Comparison of ENCODE assay signal across 8 cellular contexts in the genomic region with DNA sequence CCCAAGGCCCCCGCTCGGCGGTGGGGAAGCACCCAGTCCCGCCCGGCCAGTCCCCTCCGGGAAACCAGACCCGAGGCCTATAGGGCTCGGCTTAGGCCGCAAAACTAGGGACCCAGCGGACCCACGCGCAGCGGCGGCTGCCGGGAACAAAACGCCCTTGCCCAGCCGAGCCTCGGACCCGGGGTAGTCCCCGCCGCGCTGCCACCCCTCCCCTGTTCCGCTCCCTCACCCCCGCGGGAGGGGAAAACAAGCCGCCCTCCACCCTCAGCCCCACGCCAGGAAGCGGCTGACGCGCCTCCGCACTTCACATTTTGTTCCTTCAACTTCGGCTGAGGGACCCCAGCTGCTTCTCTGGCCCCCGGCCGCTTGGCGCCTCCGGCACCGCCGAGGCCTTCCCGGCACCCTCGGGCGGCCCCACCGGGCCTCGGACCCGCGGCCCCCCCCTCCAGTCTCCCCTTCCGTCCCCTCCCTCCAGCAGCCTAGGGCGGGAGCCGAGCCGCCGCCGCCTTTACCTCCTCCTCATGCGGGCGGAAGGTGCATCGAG. TPM values are rescaled to one million over a fixed set of nuclear protein-coding genes. Genes with fewer than 3 reads are reported as not detected.
DNase-seq lines count a peak whose midpoint lies in the region; ATAC-seq and TF ChIP-seq lines count a peak whose summit lies in the region.

No MANE protein-coding gene starts in this region.

- H3K4me3 Mint-ChIP-seq in activated naive CD8-positive, alpha-beta T cell, result peak overlapping the region; percentile 94

- H3K36me3 Mint-ChIP-seq in activated naive CD8-positive, alpha-beta T cell, result peaks cover 7% of the 10 kb centered on the region

- TF ChIP-seq POLR2A in uterus (IDR thresholded peaks at IDR 0.05), result no peak

- peaks cover 42% of the 10 kb centered on the region for H3K36me3 ChIP-seq in RWPE2 (ENCODE audit: low read depth)
- H3K36me3 ChIP-seq in heart right ventricle, result peaks cover 0 to 40% (median 9%) of the 10 kb centered on the region in 9 donors
- no peaks in the 10 kb centered on the region for H3K36me3 ChIP-seq in uterus

- ATAC-seq in GM18868 (IDR thresholded peaks at IDR 0.05; ENCODE audit: unreplicated experiment), result peak; percentile 24
- peak; percentile 15 for ATAC-seq in HG03103 (IDR thresholded peaks at IDR 0.05; ENCODE audit: low read depth, unreplicated experiment)
- peak; percentile 17 for ATAC-seq in RWPE2 (ENCODE audit: low read depth)
- peak; percentile 24 to 75 (median 38) for ATAC-seq in heart right ventricle

- no peak for TF ChIP-seq CTCF in 22Rv1 (IDR thresholded peaks at IDR 0.05)
- TF ChIP-seq CTCF in RWPE2 (IDR thresholded peaks at IDR 0.05; ENCODE audit: poor library complexity, severe bottlenecking), result no peak
- TF ChIP-seq CTCF in heart right ventricle (IDR thresholded peaks at IDR 0.05), result no peak
- no peak for TF ChIP-seq CTCF in uterus (IDR thresholded peaks at IDR 0.05)

- H3K9me3 ChIP-seq in RWPE2 (ENCODE audit: severe bottlenecking) (no peaks in the 10 kb centered on the region), heart right ventricle (no peaks in the 10 kb centered on the region), uterus (no peaks in the 10 kb centered on the region)

- H3K27ac ChIP-seq in 22Rv1, result peak overlapping the region; percentile 94
- H3K27ac ChIP-seq in RWPE2 (ENCODE audit: poor library complexity, severe bottlenecking), result peak overlapping the region; percentile 81
- H3K27ac ChIP-seq in heart right ventricle, result peak overlapping the region; percentile 84 to 96 (median 94)
- peak overlapping the region; percentile 98 for H3K27ac ChIP-seq in uterus

- peak overlapping the region; percentile 83 for H3K27ac Mint-ChIP-seq in activated naive CD8-positive, alpha-beta T cell

- H3K27me3 Mint-ChIP-seq in activated naive CD8-positive, alpha-beta T cell, result no peaks in the 10 kb centered on the region

- peak overlapping the region; percentile 96 for H3K4me3 ChIP-seq in RWPE2 (ENCODE audit: severe bottlenecking)
- peak overlapping the region; percentile 72 to 98 (median 93) for H3K4me3 ChIP-seq in heart right ventricle
- peak overlapping the region; percentile 94 to 96 for H3K4me3 ChIP-seq in uterus

- intact Hi-C loops in heart right ventricle (cut with DNase I) (loop anchor here (1.0 to 10.0 kb wide), 18 partner anchors 52 to 510 kb away; a partner anchor contains a TSS), posterior vena cava (cut with DNase I) (loop anchor here (2.0 to 10.0 kb wide), 3 partner anchors 275 to 512 kb away; no protein-coding TSS in a partner anchor), uterus (cut with DNase I; ENCODE audit: low total_unique reads) (loop anchor here (2.0 to 5.0 kb wide), 3 partner anchors 280 to 520 kb away; a partner anchor contains a TSS)

- H3K9me3 Mint-ChIP-seq in activated naive CD8-positive, alpha-beta T cell (ENCODE audit: low read depth), result no peaks in the 10 kb centered on the region

- 0 to 1% methylated on average over 50 to 54 of the region's 54 CpGs for WGBS in heart right ventricle, 2 donors

- H3K4me1 ChIP-seq in RWPE2 (ENCODE audit: insufficient read depth, poor library complexity, severe bottlenecking) (peaks cover 10% of the 10 kb centered on the region), heart right ventricle (peaks cover 0 to 38% (median 20%) of the 10 kb centered on the region in 9 donors), uterus (no peaks in the 10 kb centered on the region)

- DNase-seq in RWPE2 (ENCODE audit: low spot score), result no peak
- peak in 1 of 2 donors; percentile 38 for DNase-seq in heart right ventricle
- DNase-seq in posterior vena cava (ENCODE audit: low spot score), result peak; percentile 82
- peak; percentile 26 to 45 for DNase-seq in uterus

- peaks cover 36% of the 10 kb centered on the region for H3K4me1 Mint-ChIP-seq in activated naive CD8-positive, alpha-beta T cell (ENCODE audit: low read depth)

- no peaks in the 10 kb centered on the region for H3K27me3 ChIP-seq in RWPE2 (ENCODE audit: insufficient read depth, poor library complexity, severe bottlenecking)
- H3K27me3 ChIP-seq in heart right ventricle, result no peaks in the 10 kb centered on the region
- H3K27me3 ChIP-seq in uterus, result no peaks in the 10 kb centered on the region

RNA-seq across cellular contexts. Expression of a gene that starts 0.7 kb away (rescaled TPM):
- total RNA-seq in heart right ventricle, result 10 to 100 TPM; 22.9 to 36.2 (median 31.0) TPM
- 10 to 100 TPM; 12.6 to 17.4 TPM for polyA plus RNA-seq in heart right ventricle
- total RNA-seq in posterior vena cava, result 10 to 100 TPM; 52.3 to 56.6 TPM
- total RNA-seq in uterus, result 100 to 1,000 TPM in 1 of 4 donors, 10 to 100 TPM in 3; 42.9 to 107 (median 68.9) TPM
